Comparison of ENCODE assay signal across 8 cellular contexts in genomic region chr7:50448823-50449222, GRCh38.
A peak's percentile ranks its signal among the peaks of the same experiment; 100 is the strongest.
DNase-seq lines count a peak whose midpoint lies in the region; ATAC-seq lines count a peak whose summit lies in the region.

No MANE protein-coding gene starts in this region.

- no peak overlapping the region for H3K27ac ChIP-seq in ACC112 (ENCODE audit: low read depth, low read length)

- peaks cover 19% of the 10 kb centered on the region for H3K36me3 Mint-ChIP-seq in activated naive CD8-positive, alpha-beta T cell

- no peak overlapping the region for H2AFZ ChIP-seq in ACC112 (ENCODE audit: low read length, unreplicated experiment)

- peak overlapping the region; percentile 88 for H3K4me3 ChIP-seq in ACC112 (ENCODE audit: low read depth, low read length)

- H3K4me3 Mint-ChIP-seq in activated naive CD8-positive, alpha-beta T cell = peak overlapping the region; percentile 90

- H3K4me1 Mint-ChIP-seq in activated naive CD8-positive, alpha-beta T cell (ENCODE audit: low read depth) = peaks cover 32% of the 10 kb centered on the region

- peaks cover 12% of the 10 kb centered on the region; the same call in 1 of the 2 replicates for H3K36me3 ChIP-seq in ACC112 (ENCODE audit: insufficient read depth, low read length)

- no peaks in the 10 kb centered on the region for H3K27me3 ChIP-seq in ACC112 (ENCODE audit: insufficient read depth, low read length)

- peak overlapping the region; percentile 75 for H3K27ac Mint-ChIP-seq in activated naive CD8-positive, alpha-beta T cell

- peaks cover 19% of the 10 kb centered on the region for H3K79me2 ChIP-seq in ACC112 (ENCODE audit: control insufficient read depth, insufficient read depth, low read length, unreplicated experiment)

- DNase-seq in NCI-H1092 (lab: John Stamatoyannopoulos, UW) (no peak), islet precursor cell (no peak), AG08395 (ENCODE audit: low spot score) (no peak)

- peaks cover 24% of the 10 kb centered on the region for H3K4me1 ChIP-seq in ACC112 (ENCODE audit: control insufficient read depth, insufficient read depth, low read length, unreplicated experiment)

- no peaks in the 10 kb centered on the region for H3K27me3 Mint-ChIP-seq in activated naive CD8-positive, alpha-beta T cell

- ATAC-seq in GM18870 (IDR thresholded peaks at IDR 0.05; ENCODE audit: unreplicated experiment) (peak; percentile 54), HG03196 (IDR thresholded peaks at IDR 0.05; ENCODE audit: unreplicated experiment) (peak; percentile 32), HG03571 (IDR thresholded peaks at IDR 0.05; ENCODE audit: unreplicated experiment) (no peak)

- H3K9me3 Mint-ChIP-seq in activated naive CD8-positive, alpha-beta T cell (ENCODE audit: low read depth) = no peaks in the 10 kb centered on the region
